Comparison of ENCODE assay signal across 25 cellular contexts in genomic region chr12:126910570-126910969, GRCh38.
DNase-seq lines count a peak whose midpoint lies in the region; ATAC-seq, FAIRE-seq and TF ChIP-seq lines count a peak whose summit lies in the region.
"Had no signal": no experiment of that assay in that cellular context is flagged by ENCODE, and none has a peak within 500 bp of the region (broad histone marks: within the 10 kb centered on the region; RNA-seq: fewer than 3 reads in every experiment).

No MANE protein-coding gene starts in this region.

- no peak for TF ChIP-seq POLR2A in K562 (conservative IDR thresholded peaks at IDR 0.05)

- no peak overlapping the region for H3K56ac ChIP-seq in mesendoderm (ENCODE audit: low read length)

- CTCF ChIA-PET in K562 (lab: Yijun Ruan, JAX; ENCODE audit: low intra/inter-chr PET ratio) = no interaction called here
- CTCF ChIA-PET in CD4-positive, alpha-beta T cell (lab: Charles Lee) = interaction anchor here (0.7 kb wide), 1 partner anchor 341 kb away, joined by 3 read pairs; no protein-coding TSS in a partner anchor

- H3K4me3 ChIP-seq in K562 (no peak overlapping the region), mesendoderm (ENCODE audit: low read length) (no peak overlapping the region)
- H3K4me3 ChIP-seq: A549; BLaER1 treated with 17β-estradiol and CSF1 and Interleukin-3, amounts not matched to agents 10 nM and 100 nM; GM12878 had no signal

- H3K36me3 Mint-ChIP-seq in progenitor cell of endocrine pancreas (ENCODE audit: insufficient read depth) = no peaks in the 10 kb centered on the region
- no peaks in the 10 kb centered on the region for H3K36me3 Mint-ChIP-seq in CD4-positive, alpha-beta T cell (ENCODE audit: low read depth)
- H3K36me3 Mint-ChIP-seq: CD4-positive, alpha-beta memory T cell; CD8-positive, alpha-beta memory T cell had no signal

- H3K27me3 Mint-ChIP-seq in progenitor cell of endocrine pancreas = peaks cover 3% of the 10 kb centered on the region
- H3K27me3 Mint-ChIP-seq in CD4-positive, alpha-beta T cell = peaks cover 15% of the 10 kb centered on the region
- H3K27me3 Mint-ChIP-seq: B cell had no signal

- 35% methylated on average over 7 of the region's 7 CpGs for WGBS in K562 (ENCODE audit: insufficient coverage, low coverage, missing lambda C conversion rate)
- WGBS in mesendoderm (ENCODE audit: extremely low coverage, insufficient coverage, low lambda C conversion rate) = no CpG with 5 or more reads among the region's 7 CpGs

- no peak for TF ChIP-seq EP300 in K562 (IDR thresholded peaks at IDR 0.05; ENCODE audit: low read length)

- intact Hi-C loops in K562 (cut with micrococcal nuclease) = no loop called here
- intact Hi-C loops in CD4-positive, alpha-beta T cell (cut with DNase I, micrococcal nuclease) = no loop called here

- H2BK120ac ChIP-seq in mesendoderm (ENCODE audit: low read depth, low read length) = no peak overlapping the region

- peak overlapping the region; percentile 53 for H3K27ac Mint-ChIP-seq in progenitor cell of endocrine pancreas
- no peak overlapping the region for H3K27ac Mint-ChIP-seq in CD4-positive, alpha-beta T cell
- H3K27ac Mint-ChIP-seq: B cell; CD4-positive, alpha-beta memory T cell; CD8-positive, alpha-beta memory T cell had no signal

- H3K27ac ChIP-seq in K562 (ENCODE audit: extremely low read depth, low read depth, low read length) (peak overlapping the region; percentile 63), mesendoderm (ENCODE audit: low read depth, low read length) (no peak overlapping the region)
- H3K27ac ChIP-seq in CD4-positive, alpha-beta T cell (ENCODE audit: low read depth, low read length) = no peak overlapping the region
- H3K27ac ChIP-seq: 22Rv1; A549; BLaER1 treated with 17β-estradiol and CSF1 and Interleukin-3, amounts not matched to agents 10 nM and 100 nM; C4-2B had no signal

- peaks cover 6% of the 10 kb centered on the region for H3K4me1 Mint-ChIP-seq in progenitor cell of endocrine pancreas (ENCODE audit: low read depth)
- H3K4me1 Mint-ChIP-seq in CD4-positive, alpha-beta T cell (ENCODE audit: low read depth) = no peaks in the 10 kb centered on the region
- H3K4me1 Mint-ChIP-seq: B cell; CD8-positive, alpha-beta memory T cell had no signal

- H3K4me2 ChIP-seq in K562 (ENCODE audit: insufficient read depth, low read length) (no peak overlapping the region; the same call in 1 of the 2 replicates), mesendoderm (ENCODE audit: low read length) (no peak overlapping the region)
- H3K4me2 ChIP-seq: A549; BLaER1 treated with 17β-estradiol and CSF1 and Interleukin-3, amounts not matched to agents 10 nM and 100 nM had no signal

- no peaks in the 10 kb centered on the region for H4K20me1 ChIP-seq in K562 (replicated peaks; ENCODE audit: control insufficient read depth, insufficient read depth, low read length)
- H4K20me1 ChIP-seq: BLaER1 treated with 17β-estradiol and CSF1 and Interleukin-3, amounts not matched to agents 10 nM and 100 nM had no signal

- peak overlapping the region; percentile 39 for H3K18ac ChIP-seq in mesendoderm (ENCODE audit: low read length)

- no peak overlapping the region for H4K5ac ChIP-seq in mesendoderm (ENCODE audit: low read length)

- ATAC-seq in K562 = no peak
- ATAC-seq in CD4-positive, alpha-beta T cell (ENCODE audit: poor library complexity) = no peak
- no peak for ATAC-seq in GM18870 (IDR thresholded peaks at IDR 0.05; ENCODE audit: unreplicated experiment)
- ATAC-seq: A549, GM12878 had no signal

- BruUV-seq in K562 (replicated peaks; lab: Mats Ljungman, UMichigan) = no TSS peak

- peak; percentile 62 for FAIRE-seq in K562 (lab: Jason Lieb, UNC)
- FAIRE-seq: A549, GM12878, GM12892, GM18507, GM19239 had no signal

- H3K27me3 ChIP-seq in K562 (ENCODE audit: control insufficient read depth in 2 of 2, insufficient read depth in 2 of 2, low read length in 2 of 2) = no peaks in the 10 kb centered on the region
- H3K27me3 ChIP-seq in mesendoderm (ENCODE audit: insufficient read depth, low read length, poor library complexity) = no peaks in the 10 kb centered on the region
- no peaks in the 10 kb centered on the region for H3K27me3 ChIP-seq in CD4-positive, alpha-beta T cell (ENCODE audit: control insufficient read depth, insufficient read depth, low read length)
- H3K27me3 ChIP-seq: BLaER1 treated with 17β-estradiol and CSF1 and Interleukin-3, amounts not matched to agents 10 nM and 100 nM had no signal

- H3K4me3 Mint-ChIP-seq in progenitor cell of endocrine pancreas (ENCODE audit: low read depth) = no peak overlapping the region
- H3K4me3 Mint-ChIP-seq in CD4-positive, alpha-beta T cell = no peak overlapping the region
- H3K4me3 Mint-ChIP-seq: B cell; CD4-positive, alpha-beta memory T cell; CD8-positive, alpha-beta memory T cell had no signal

- peak overlapping the region; percentile 88 for H2AFZ ChIP-seq in K562 (ENCODE audit: low read depth, low read length)

- H3K4ac ChIP-seq in mesendoderm (ENCODE audit: low read depth, low read length) = no peak overlapping the region

- H3K79me1 ChIP-seq in mesendoderm (ENCODE audit: low read length) = no peaks in the 10 kb centered on the region

- no peaks in the 10 kb centered on the region for H3K9me3 Mint-ChIP-seq in progenitor cell of endocrine pancreas (ENCODE audit: low read depth)
- H3K9me3 Mint-ChIP-seq in CD4-positive, alpha-beta T cell = peaks cover 4% of the 10 kb centered on the region

- H3K4me1 ChIP-seq in K562 (replicated peaks in 1 of 2; ENCODE audit: control insufficient read depth in 2 of 2, insufficient read depth in 2 of 2, low read length in 2 of 2) = peaks cover 33 to 66% of the 10 kb centered on the region in 2 experiments
- H3K4me1 ChIP-seq in mesendoderm (ENCODE audit: control insufficient read depth, low read depth, low read length) = peaks cover 2% of the 10 kb centered on the region
- H3K4me1 ChIP-seq: A549; BLaER1 treated with 17β-estradiol and CSF1 and Interleukin-3, amounts not matched to agents 10 nM and 100 nM had no signal

- POLR2A ChIA-PET in K562 (lab: Yijun Ruan, JAX) = no interaction called here
- POLR2A ChIA-PET in CD4-positive, alpha-beta T cell (lab: Charles Lee) = no interaction called here

- no peak for TF ChIP-seq RAD21 in K562 (CRISPR knock-in tag; conservative IDR thresholded peaks at IDR 0.05 in 1 of 2, IDR thresholded peaks at IDR 0.05 in 1 of 2)

- H2BK5ac ChIP-seq in mesendoderm (ENCODE audit: low read length) = no peak overlapping the region

- peak overlapping the region in 1 of 2 experiments; percentile 5; a peak in 1 of 4 replicates for H3K9ac ChIP-seq in K562 (ENCODE audit: insufficient read depth in 1 of 2, low read depth in 2 of 2, low read length in 2 of 2)
- H3K9ac ChIP-seq in mesendoderm (ENCODE audit: low read length) = no peak overlapping the region
- H3K9ac ChIP-seq: BLaER1 treated with 17β-estradiol and CSF1 and Interleukin-3, amounts not matched to agents 10 nM and 100 nM had no signal

- H4K8ac ChIP-seq in mesendoderm (ENCODE audit: low read depth, low read length) = no peak overlapping the region

- DNase-seq in K562 (ENCODE audit: extremely low read depth in 1 of 4, low spot score in 3 of 4) (peak in 1 of 4 experiments; percentile 51), mesendoderm (no peak), progenitor cell of endocrine pancreas (ENCODE audit: low spot score, unreplicated experiment) (no peak)
- no peak for DNase-seq in CD4-positive, alpha-beta T cell
- DNase-seq: AML-193; CD4-positive, alpha-beta memory T cell; CD8-positive, alpha-beta memory T cell; COR-L47; DMS 273 treated with DMSO at 0.1 percent for 48 hours; DMS153; DMS53; DMS79; DND-41; EL; GDM1 had no signal

- H3K79me2 ChIP-seq in K562 (ENCODE audit: control insufficient read depth, insufficient read depth, low read length) (no peaks in the 10 kb centered on the region), mesendoderm (ENCODE audit: control insufficient read depth, insufficient read depth, low read length) (no peaks in the 10 kb centered on the region)

- H3K36me3 ChIP-seq in K562 (ENCODE audit: control insufficient read depth, insufficient read depth, low read length) (no peaks in the 10 kb centered on the region; the same call in 2 of the 3 replicates), mesendoderm (ENCODE audit: control insufficient read depth, insufficient read depth, low read length) (no peaks in the 10 kb centered on the region)
- H3K36me3 ChIP-seq: BLaER1 treated with 17β-estradiol and CSF1 and Interleukin-3, amounts not matched to agents 10 nM and 100 nM had no signal

- TF ChIP-seq CTCF in K562 (IDR thresholded peaks at IDR 0.05 in 2 of 3, conservative IDR thresholded peaks at IDR 0.05 in 1 of 3; ENCODE audit: insufficient read depth in 2 of 3, low read depth in 1 of 3, low read length in 3 of 3) = no peak
- no peak for TF ChIP-seq CTCF in progenitor cell of endocrine pancreas (IDR thresholded peaks at IDR 0.05; ENCODE audit: unreplicated experiment)
- TF ChIP-seq CTCF in CD4-positive, alpha-beta T cell (IDR thresholded peaks at IDR 0.05) = no peak

- no peak overlapping the region for H3K23ac ChIP-seq in mesendoderm (ENCODE audit: low read length)

- no peaks in the 10 kb centered on the region for H3K9me3 ChIP-seq in K562 (replicated peaks; ENCODE audit: control insufficient read depth, insufficient read depth, low read depth, low read length)
- H3K9me3 ChIP-seq in CD4-positive, alpha-beta T cell (ENCODE audit: control insufficient read depth, low read length) = no peaks in the 10 kb centered on the region
- H3K9me3 ChIP-seq: A549; BLaER1 treated with 17β-estradiol and CSF1 and Interleukin-3, amounts not matched to agents 10 nM and 100 nM had no signal

- in situ Hi-C loops in K562 (cut with MboI) = no loop called here

- H3K9me1 ChIP-seq in K562 (ENCODE audit: control insufficient read depth, insufficient read depth, low read length) = no peaks in the 10 kb centered on the region

- H2BK15ac ChIP-seq in mesendoderm (replicated peaks; ENCODE audit: low read depth) = no peak overlapping the region

- H2AK5ac ChIP-seq in mesendoderm (ENCODE audit: low read length) = no peak overlapping the region

TF ChIP-seq in K562, 482 proteins besides CTCF, POLR2A, EP300 and RAD21 (continues in another document):
- TF ChIP-seq TFAP4 (CRISPR knock-in tag; IDR thresholded peaks at IDR 0.05; ENCODE audit: borderline replicate concordance) = 0 out of 2 replicates have a peak, but pooled peaks have one; percentile 26
